Comparison of ENCODE assay signal across 25 cellular contexts in the genomic region with DNA sequence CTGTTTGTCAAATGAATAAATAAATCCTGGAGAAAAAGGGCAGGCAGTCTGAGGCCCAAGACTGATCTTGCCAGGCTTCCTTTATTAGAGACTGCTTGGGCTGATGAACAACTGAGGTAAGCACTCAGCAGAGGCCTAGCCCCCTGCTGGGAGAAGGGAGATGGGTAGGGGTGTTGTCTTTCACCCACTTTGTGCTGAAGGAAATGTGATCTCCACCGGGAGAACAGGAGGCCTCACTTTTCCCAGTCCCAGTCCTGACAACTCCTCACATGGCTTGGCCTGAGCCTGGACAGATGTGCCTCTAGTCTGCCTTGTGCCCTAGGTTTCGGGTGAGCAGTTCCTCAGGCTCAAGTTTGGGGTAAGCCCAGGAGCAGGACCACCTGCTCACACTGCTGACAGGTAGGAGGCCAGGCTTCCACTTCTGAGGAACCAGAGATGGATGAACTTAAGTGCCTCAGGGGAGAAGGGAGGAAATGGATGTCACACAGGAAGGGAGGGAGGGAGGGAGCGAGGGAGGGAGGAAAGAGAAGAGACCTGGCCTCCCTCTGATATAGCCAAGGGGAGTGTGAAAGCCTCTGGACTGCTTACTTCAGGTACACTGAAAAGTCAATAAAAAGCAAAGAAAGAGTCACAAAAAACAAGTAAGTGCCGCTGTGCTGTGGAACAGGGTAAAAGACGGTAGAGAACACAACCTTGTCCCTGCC. TPM values are rescaled to one million over a fixed set of nuclear protein-coding genes. Genes with fewer than 3 reads are reported as not detected.
DNase-seq lines count a peak whose midpoint lies in the region; ATAC-seq and TF ChIP-seq lines count a peak whose summit lies in the region.
"Had no signal": no experiment of that assay in that cellular context is flagged by ENCODE, and none has a peak within 500 bp of the region (broad histone marks: within the 10 kb centered on the region; RNA-seq: fewer than 3 reads in every experiment).

No MANE protein-coding gene starts in this region.

- WGBS in endodermal cell (ENCODE audit: insufficient coverage in 1 of 2, insufficient read length in 1 of 2), 2 experiments, result 83 to 100% methylated on average over 3 to 5 of the region's 5 CpGs

- H3K27me3 Mint-ChIP-seq in activated CD8-positive, alpha-beta T cell treated with anti-CD3 and anti-CD28 coated beads, Interleukin-2, amount 10 ng/mL, durations not matched to agents 7 days and 5 days (ENCODE audit: low read depth), result no peaks in the 10 kb centered on the region
- H3K27me3 Mint-ChIP-seq in activated CD8-positive, alpha-beta T cell treated with anti-CD3 and anti-CD28 coated beads for 36 hours, result no peaks in the 10 kb centered on the region
- H3K27me3 Mint-ChIP-seq in endodermal cell (ENCODE audit: insufficient read depth), result no peaks in the 10 kb centered on the region
- no peaks in the 10 kb centered on the region for H3K27me3 Mint-ChIP-seq in stimulated activated memory B cell treated with anti-CD40 and anti-IgM and Interleukin-4, amounts not matched to agents 10 μg/mL and 1 μg/mL and 100 μg/mL, for 72 hours
- H3K27me3 Mint-ChIP-seq: natural killer cell treated with Interleukin-12 subunit alpha and Interleukin-12 subunit beta and Interleukin-15 and Interleukin-18, amount 100 ng/mL, for 72 hours had no signal

- DNase-seq in activated CD8-positive, alpha-beta T cell treated with anti-CD3 and anti-CD28 coated beads, Interleukin-2, amount 10 ng/mL, durations not matched to agents 7 days and 5 days, result no peak
- no peak for DNase-seq in activated CD8-positive, alpha-beta T cell treated with anti-CD3 and anti-CD28 coated beads for 36 hours
- DNase-seq in NCI-H2171 treated with DMSO at 0.1 percent for 48 hours (lab: John Stamatoyannopoulos, UW) (peak; percentile 94), endodermal cell (no peak), cerebellar cortex (ENCODE audit: low spot score) (no peak)
- DNase-seq in stimulated activated CD4-positive, alpha-beta T cell treated with anti-CD3 and anti-CD28 coated beads, Interleukin-4, amount 100 ng/mL, for 24 hours, result no peak
- DNase-seq: activated CD4-positive, CD25-positive, alpha-beta regulatory T cell treated with anti-CD3 and anti-CD28 coated beads, Interleukin-2, amount 50 U/mL, for 72 hours; activated naive CD4-positive, alpha-beta T cell treated with Interleukin-2 at 50 U/mL for 16 hours; activated T-cell treated with anti-CD3 and anti-CD28 coated beads, Interleukin-2, amount 50 U/mL, for 4 hours; dermis blood vessel endothelial cell; DMS153; immature natural killer cell; left ventricle myocardium inferior; midbrain; NCI-H1092; NCI-H748 treated with DMSO at 0.1 percent for 48 hours; substantia nigra had no signal

- POLR2A ChIA-PET in activated CD8-positive, alpha-beta T cell treated with anti-CD3 and anti-CD28 coated beads, Interleukin-2, amount 10 ng/mL, durations not matched to agents 7 days and 5 days (lab: Charles Lee), result no interaction called here
- POLR2A ChIA-PET in activated CD8-positive, alpha-beta T cell treated with anti-CD3 and anti-CD28 coated beads for 36 hours (lab: Charles Lee), result no interaction called here

- no peak for ATAC-seq in activated CD8-positive, alpha-beta T cell treated with anti-CD3 and anti-CD28 coated beads, Interleukin-2, amount 10 ng/mL, durations not matched to agents 7 days and 5 days
- ATAC-seq in activated CD8-positive, alpha-beta T cell treated with anti-CD3 and anti-CD28 coated beads for 36 hours, result no peak
- no peak for ATAC-seq in stimulated activated memory B cell treated with anti-CD40 and anti-IgM and Interleukin-4, amounts not matched to agents 10 μg/mL and 1 μg/mL and 100 μg/mL, for 72 hours
- ATAC-seq in HG02884 (IDR thresholded peaks at IDR 0.05; ENCODE audit: unreplicated experiment), result no peak
- ATAC-seq: A549; activated T-cell treated with anti-CD3 and anti-CD28 coated beads, Interleukin-2, amount 50 U/mL, for 4 hours; natural killer cell treated with Interleukin-12 subunit alpha and Interleukin-12 subunit beta and Interleukin-15 and Interleukin-18, amount 100 ng/mL, for 72 hours had no signal

- no peaks in the 10 kb centered on the region for H3K36me3 ChIP-seq in endodermal cell (ENCODE audit: control insufficient read depth, insufficient read depth, low read length)
- H3K36me3 ChIP-seq: breast epithelium had no signal

- H3K4me3 ChIP-seq in endodermal cell (ENCODE audit: low read length), result no peak overlapping the region
- H3K4me3 ChIP-seq: A549, breast epithelium, hepatocyte, left ventricle myocardium inferior, right lobe of liver had no signal

- H3K4me3 Mint-ChIP-seq in activated CD8-positive, alpha-beta T cell treated with anti-CD3 and anti-CD28 coated beads, Interleukin-2, amount 10 ng/mL, durations not matched to agents 7 days and 5 days, result no peak overlapping the region
- no peak overlapping the region for H3K4me3 Mint-ChIP-seq in activated CD8-positive, alpha-beta T cell treated with anti-CD3 and anti-CD28 coated beads for 36 hours
- no peak overlapping the region for H3K4me3 Mint-ChIP-seq in endodermal cell
- no peak overlapping the region for H3K4me3 Mint-ChIP-seq in stimulated activated memory B cell treated with anti-CD40 and anti-IgM and Interleukin-4, amounts not matched to agents 10 μg/mL and 1 μg/mL and 100 μg/mL, for 72 hours
- H3K4me3 Mint-ChIP-seq: activated T-cell treated with anti-CD3 and anti-CD28 coated beads, Interleukin-2, amount 50 U/mL, for 4 hours; immature natural killer cell; natural killer cell treated with Interleukin-12 subunit alpha and Interleukin-12 subunit beta and Interleukin-15 and Interleukin-18, amount 100 ng/mL, for 72 hours had no signal

- CTCF ChIA-PET in activated CD8-positive, alpha-beta T cell treated with anti-CD3 and anti-CD28 coated beads, Interleukin-2, amount 10 ng/mL, durations not matched to agents 7 days and 5 days (lab: Charles Lee), result interaction anchor here (1.4 to 4.0 kb wide), 2 partner anchors 12 to 98 kb away, joined by 4 to 24 read pairs; no protein-coding TSS in a partner anchor
- CTCF ChIA-PET in activated CD8-positive, alpha-beta T cell treated with anti-CD3 and anti-CD28 coated beads for 36 hours (lab: Charles Lee), result no interaction called here

- no peaks in the 10 kb centered on the region for H3K9me3 Mint-ChIP-seq in activated CD8-positive, alpha-beta T cell treated with anti-CD3 and anti-CD28 coated beads, Interleukin-2, amount 10 ng/mL, durations not matched to agents 7 days and 5 days (ENCODE audit: insufficient read depth)
- no peaks in the 10 kb centered on the region for H3K9me3 Mint-ChIP-seq in activated CD8-positive, alpha-beta T cell treated with anti-CD3 and anti-CD28 coated beads for 36 hours
- no peaks in the 10 kb centered on the region for H3K9me3 Mint-ChIP-seq in endodermal cell
- no peaks in the 10 kb centered on the region for H3K9me3 Mint-ChIP-seq in stimulated activated memory B cell treated with anti-CD40 and anti-IgM and Interleukin-4, amounts not matched to agents 10 μg/mL and 1 μg/mL and 100 μg/mL, for 72 hours
- H3K9me3 Mint-ChIP-seq: activated T-cell treated with anti-CD3 and anti-CD28 coated beads, Interleukin-2, amount 50 U/mL, for 4 hours; immature natural killer cell; natural killer cell treated with Interleukin-12 subunit alpha and Interleukin-12 subunit beta and Interleukin-15 and Interleukin-18, amount 100 ng/mL, for 72 hours had no signal

- H3K4me1 Mint-ChIP-seq in activated CD8-positive, alpha-beta T cell treated with anti-CD3 and anti-CD28 coated beads, Interleukin-2, amount 10 ng/mL, durations not matched to agents 7 days and 5 days (ENCODE audit: low read depth), result peaks cover 29% of the 10 kb centered on the region
- peaks cover 18% of the 10 kb centered on the region for H3K4me1 Mint-ChIP-seq in activated CD8-positive, alpha-beta T cell treated with anti-CD3 and anti-CD28 coated beads for 36 hours (ENCODE audit: low read depth)
- peaks cover 9% of the 10 kb centered on the region for H3K4me1 Mint-ChIP-seq in endodermal cell
- peaks cover 30% of the 10 kb centered on the region for H3K4me1 Mint-ChIP-seq in stimulated activated memory B cell treated with anti-CD40 and anti-IgM and Interleukin-4, amounts not matched to agents 10 μg/mL and 1 μg/mL and 100 μg/mL, for 72 hours

- H3K9ac ChIP-seq in endodermal cell (ENCODE audit: extremely low read depth, low read length, poor library complexity, severe bottlenecking), result no peak overlapping the region
- H3K9ac ChIP-seq: parathyroid adenoma had no signal

- no peaks in the 10 kb centered on the region for H3K27me3 ChIP-seq in endodermal cell (ENCODE audit: control insufficient read depth, insufficient read depth, low read length, poor library complexity, severe bottlenecking)
- H3K27me3 ChIP-seq: breast epithelium, hepatocyte, right lobe of liver had no signal

- H3K27ac Mint-ChIP-seq in activated CD8-positive, alpha-beta T cell treated with anti-CD3 and anti-CD28 coated beads, Interleukin-2, amount 10 ng/mL, durations not matched to agents 7 days and 5 days, result peak overlapping the region; percentile 33
- no peak overlapping the region for H3K27ac Mint-ChIP-seq in activated CD8-positive, alpha-beta T cell treated with anti-CD3 and anti-CD28 coated beads for 36 hours
- peak overlapping the region; percentile 59 for H3K27ac Mint-ChIP-seq in endodermal cell
- H3K27ac Mint-ChIP-seq in stimulated activated memory B cell treated with anti-CD40 and anti-IgM and Interleukin-4, amounts not matched to agents 10 μg/mL and 1 μg/mL and 100 μg/mL, for 72 hours, result peak overlapping the region; percentile 60
- H3K27ac Mint-ChIP-seq: immature natural killer cell; natural killer cell treated with Interleukin-12 subunit alpha and Interleukin-12 subunit beta and Interleukin-15 and Interleukin-18, amount 100 ng/mL, for 72 hours had no signal

- H3K4me1 ChIP-seq in endodermal cell (ENCODE audit: control insufficient read depth, insufficient read depth, low read length), result no peaks in the 10 kb centered on the region
- H3K4me1 ChIP-seq: breast epithelium, parathyroid adenoma, right lobe of liver had no signal

- no peak for TF ChIP-seq CTCF in activated CD8-positive, alpha-beta T cell treated with anti-CD3 and anti-CD28 coated beads for 36 hours (IDR thresholded peaks at IDR 0.05)
- no peak for TF ChIP-seq CTCF in endodermal cell (conservative IDR thresholded peaks at IDR 0.05)

- intact Hi-C loops in activated CD8-positive, alpha-beta T cell treated with anti-CD3 and anti-CD28 coated beads for 36 hours (cut with micrococcal nuclease), result no loop called here

- H3K9me3 ChIP-seq in endodermal cell (ENCODE audit: control insufficient read depth, low read length), result no peaks in the 10 kb centered on the region
- H3K9me3 ChIP-seq: A549, breast epithelium, left ventricle myocardium inferior, right lobe of liver had no signal

- no peak overlapping the region for H3K27ac ChIP-seq in endodermal cell (ENCODE audit: low read depth, low read length)
- H3K27ac ChIP-seq: A549, breast epithelium, hepatocyte, left ventricle myocardium inferior, parathyroid adenoma, right lobe of liver had no signal

- peaks cover 23% of the 10 kb centered on the region for H3K36me3 Mint-ChIP-seq in activated CD8-positive, alpha-beta T cell treated with anti-CD3 and anti-CD28 coated beads, Interleukin-2, amount 10 ng/mL, durations not matched to agents 7 days and 5 days (ENCODE audit: low read depth)
- H3K36me3 Mint-ChIP-seq in activated CD8-positive, alpha-beta T cell treated with anti-CD3 and anti-CD28 coated beads for 36 hours (ENCODE audit: low read depth), result peaks cover 13% of the 10 kb centered on the region
- no peaks in the 10 kb centered on the region for H3K36me3 Mint-ChIP-seq in endodermal cell (ENCODE audit: low read depth)
- peaks cover 33% of the 10 kb centered on the region for H3K36me3 Mint-ChIP-seq in stimulated activated memory B cell treated with anti-CD40 and anti-IgM and Interleukin-4, amounts not matched to agents 10 μg/mL and 1 μg/mL and 100 μg/mL, for 72 hours

RNA-seq across cellular contexts. Expression of gene CLPB, which starts 8.1 kb away (rescaled TPM):
- 10 to 100 TPM; 26.4 to 26.8 TPM for total RNA-seq in activated CD8-positive, alpha-beta T cell treated with anti-CD3 and anti-CD28 coated beads, Interleukin-2, amount 10 ng/mL, durations not matched to agents 7 days and 5 days
- total RNA-seq in activated CD8-positive, alpha-beta T cell treated with anti-CD3 and anti-CD28 coated beads for 36 hours, result 10 to 100 TPM; 37.0 to 37.2 TPM
- total RNA-seq in endodermal cell, result 10 to 100 TPM; 15.8 to 18.4 TPM
- polyA plus RNA-seq in endodermal cell (2013, experiment 1 of 2), result 14.0 TPM
- polyA plus RNA-seq in endodermal cell (2013, experiment 2 of 2), result 13.0 TPM
